25 cellular contexts compared by ENCODE assay signal in genomic region chr10:89063465-89063864, GRCh38.
"Had no signal": no experiment of that assay in that cellular context is flagged by ENCODE, and none has a peak within 500 bp of the region (broad histone marks: within the 10 kb centered on the region; RNA-seq: fewer than 3 reads in every experiment).

No MANE protein-coding gene starts in this region.

- H3K9me3 ChIP-seq: adrenal gland, body of pancreas, esophagus muscularis mucosa, gastrocnemius medialis had no signal

- H3K4me3 ChIP-seq: adrenal gland, body of pancreas, cardiac muscle cell, esophagus muscularis mucosa, gastrocnemius medialis had no signal

- H3K36me3 ChIP-seq: adrenal gland, cardiac muscle cell, esophagus muscularis mucosa, gastrocnemius medialis had no signal

- ATAC-seq: activated CD8-positive, alpha-beta memory T cell treated with anti-CD3 and anti-CD28 coated beads, Interleukin-2, amount 10 ng/mL, durations not matched to agents 7 days and 5 days; activated CD8-positive, alpha-beta T cell treated with anti-CD3 and anti-CD28 coated beads, Interleukin-2, amount 10 ng/mL, durations not matched to agents 7 days and 5 days; activated naive CD8-positive, alpha-beta T cell treated with anti-CD3 and anti-CD28 coated beads, Interleukin-2, amount 50 U/mL, for 24 hours; body of pancreas; effector memory CD8-positive, alpha-beta T cell; foreskin keratinocyte; gastrocnemius medialis had no signal

- DNase-seq: activated CD4-positive, alpha-beta memory T cell treated with anti-CD3 and anti-CD28 coated beads for 36 hours; activated CD4-positive, alpha-beta T cell treated with anti-CD3 and anti-CD28 coated beads, Interleukin-2, amount 10 ng/mL, durations not matched to agents 24 days and 14 days; activated CD4-positive, CD25-positive, alpha-beta regulatory T cell; activated CD4-positive, CD25-positive, alpha-beta regulatory T cell treated with anti-CD3 and anti-CD28 coated beads, Interleukin-2, amount 50 U/mL, for 72 hours; activated CD8-positive, alpha-beta memory T cell treated with anti-CD3 and anti-CD28 coated beads, Interleukin-2, amount 10 ng/mL, durations not matched to agents 7 days and 5 days; activated CD8-positive, alpha-beta memory T cell treated with anti-CD3 and anti-CD28 coated beads, Interleukin-2, amount 50 U/mL, for 4 hours; activated CD8-positive, alpha-beta T cell treated with anti-CD3 and anti-CD28 coated beads, Interleukin-2, amount 10 ng/mL, durations not matched to agents 7 days and 5 days; activated effector memory CD4-positive, alpha-beta T cell treated with anti-CD3 and anti-CD28 coated beads, Interleukin-2, amount 50 U/mL, for 16 hours; activated naive CD8-positive, alpha-beta T cell treated with anti-CD3 and anti-CD28 coated beads for 36 hours; activated naive CD8-positive, alpha-beta T cell treated with anti-CD3 and anti-CD28 coated beads, Interleukin-2, amount 50 U/mL, for 24 hours; activated T-cell treated with anti-CD3 and anti-CD28 coated beads, Interleukin-2, amount 50 U/mL, for 1 hour; activated T-cell treated with anti-CD3 and anti-CD28 coated beads, Interleukin-2, amount 50 U/mL, for 48 hours; cortex of kidney; effector CD4-positive, alpha-beta T cell; effector memory CD8-positive, alpha-beta T cell; erythroblast; foreskin keratinocyte; gastrocnemius medialis; glutamatergic neuron; T-helper 2 cell had no signal

- H3K4me1 ChIP-seq: foreskin keratinocyte had no signal

- FAIRE-seq: colon had no signal

- H3K27ac ChIP-seq: body of pancreas, cardiac muscle cell, foreskin keratinocyte, gastrocnemius medialis had no signal

- H3K27me3 ChIP-seq: adrenal gland, body of pancreas, cardiac muscle cell, esophagus muscularis mucosa, gastrocnemius medialis had no signal
